Comparison of ENCODE assay signal across 1 cellular context in the genomic region with DNA sequence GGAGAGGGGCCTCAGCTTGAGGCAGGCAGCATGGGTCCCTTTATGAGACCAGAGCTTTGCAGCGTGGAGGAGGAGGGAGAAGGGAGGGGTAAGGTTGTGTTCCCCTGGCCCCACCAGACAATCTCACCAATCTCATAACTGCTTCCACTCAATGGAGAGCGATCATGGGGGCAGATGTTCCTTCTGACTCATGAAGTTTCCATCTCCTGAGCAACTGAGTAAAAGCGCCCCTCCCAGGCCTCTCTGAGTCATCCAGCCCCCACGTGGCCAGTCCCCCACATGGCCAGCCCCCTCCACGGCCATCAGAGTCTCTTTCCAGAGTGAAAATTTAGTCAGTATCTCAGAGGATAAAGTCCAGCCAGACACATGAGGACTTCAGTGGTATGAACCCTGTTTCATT.
A peak's percentile ranks its signal among the peaks of the same experiment; 100 is the strongest.
TF ChIP-seq lines count a peak whose summit lies in the region.

No MANE protein-coding gene starts in this region.

TF ChIP-seq in A549, 52 proteins besides CTCF, POLR2A, EP300 and RAD21:
- TF ChIP-seq, protein P1, sequence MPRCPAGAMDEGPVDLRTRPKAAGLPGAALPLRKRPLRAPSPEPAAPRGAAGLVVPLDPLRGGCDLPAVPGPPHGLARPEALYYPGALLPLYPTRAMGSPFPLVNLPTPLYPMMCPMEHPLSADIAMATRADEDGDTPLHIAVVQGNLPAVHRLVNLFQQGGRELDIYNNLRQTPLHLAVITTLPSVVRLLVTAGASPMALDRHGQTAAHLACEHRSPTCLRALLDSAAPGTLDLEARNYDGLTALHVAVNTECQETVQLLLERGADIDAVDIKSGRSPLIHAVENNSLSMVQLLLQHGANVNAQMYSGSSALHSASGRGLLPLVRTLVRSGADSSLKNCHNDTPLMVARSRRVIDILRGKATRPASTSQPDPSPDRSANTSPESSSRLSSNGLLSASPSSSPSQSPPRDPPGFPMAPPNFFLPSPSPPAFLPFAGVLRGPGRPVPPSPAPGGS (IDR thresholded peaks at IDR 0.05): no peak
- no peak for TF ChIP-seq CBX2 (IDR thresholded peaks at IDR 0.05; ENCODE audit: borderline replicate concordance, low read depth)
- TF ChIP-seq MYC (IDR thresholded peaks at IDR 0.05; ENCODE audit: borderline replicate concordance, low read length): no peak
- TF ChIP-seq KDM5A (IDR thresholded peaks at IDR 0.05): no peak
- TF ChIP-seq USF2 (IDR thresholded peaks at IDR 0.05): peak; percentile 46; the same call in 1 of the 2 replicates
- no peak for TF ChIP-seq HOXA7 (CRISPR knock-in tag; IDR thresholded peaks at IDR 0.05)
- no peak for TF ChIP-seq HOXB5 (CRISPR knock-in tag; IDR thresholded peaks at IDR 0.05)
